Comparison of ENCODE assay signal across 1 cellular context in the genomic region with DNA sequence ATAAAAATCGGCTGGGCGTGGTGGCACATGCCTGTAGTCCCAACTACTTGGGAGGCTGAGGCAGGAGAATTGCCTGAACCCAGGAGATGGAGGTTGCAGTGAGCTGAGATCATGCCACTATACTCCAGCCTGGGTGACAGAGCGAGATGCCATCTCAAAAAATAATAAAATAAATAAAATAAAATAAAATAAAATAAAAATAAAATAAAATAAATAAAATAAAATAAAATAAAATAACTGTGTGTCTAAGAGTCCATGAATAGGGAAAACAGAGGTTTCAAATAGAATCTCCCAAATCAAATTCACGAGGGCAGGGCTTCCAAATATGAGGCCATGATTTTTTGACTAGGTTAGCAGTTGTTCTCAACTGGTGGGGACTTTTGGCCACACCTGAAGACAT. TPM values are rescaled to one million over a fixed set of nuclear protein-coding genes. Genes with fewer than 3 reads are reported as not detected.
"Had no signal": no experiment of that assay in that cellular context is flagged by ENCODE, and none has a peak within 500 bp of the region (broad histone marks: within the 10 kb centered on the region; RNA-seq: fewer than 3 reads in every experiment).

No MANE protein-coding gene starts in this region.

RNA-seq across cellular contexts. Expression of a gene that starts 35.1 kb away (rescaled TPM):
- total RNA-seq: M059J had no signal
